ENCODE assay signal across 1 cellular context in the genomic region with DNA sequence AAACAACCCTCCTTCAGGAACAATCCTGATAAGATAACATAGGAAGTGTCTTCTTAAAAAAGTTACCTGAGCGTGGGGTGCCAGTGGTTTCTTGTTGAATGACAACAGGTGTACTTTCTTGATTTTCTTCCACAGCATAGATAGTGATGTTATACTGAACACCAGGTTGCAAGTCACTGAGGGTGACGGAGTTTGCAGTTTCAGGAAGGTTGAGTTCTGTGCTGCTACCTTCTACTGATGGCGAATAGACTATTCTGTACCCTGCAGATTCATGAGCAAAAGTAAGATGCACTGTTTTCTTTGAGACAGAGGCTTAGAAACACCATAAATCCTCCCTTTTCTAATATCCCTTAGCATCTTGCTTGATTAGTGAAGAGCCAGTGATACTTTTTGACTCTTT.
TF ChIP-seq lines count a peak whose summit lies in the region.

No MANE protein-coding gene starts in this region.

TF ChIP-seq in IMR-90, 13 proteins besides CTCF, POLR2A, EP300 and RAD21:
- TF ChIP-seq MAFK (IDR thresholded peaks at IDR 0.05; ENCODE audit: low read depth, low read length) (no peak), CEBPB (IDR thresholded peaks at IDR 0.05; ENCODE audit: low read depth, low read length) (no peak), MAZ (IDR thresholded peaks at IDR 0.05; ENCODE audit: borderline replicate concordance, low read depth, low read length) (no peak), CHD1 (IDR thresholded peaks at IDR 0.05; ENCODE audit: low read depth, low read length) (no peak)
- TF ChIP-seq, protein P1, sequence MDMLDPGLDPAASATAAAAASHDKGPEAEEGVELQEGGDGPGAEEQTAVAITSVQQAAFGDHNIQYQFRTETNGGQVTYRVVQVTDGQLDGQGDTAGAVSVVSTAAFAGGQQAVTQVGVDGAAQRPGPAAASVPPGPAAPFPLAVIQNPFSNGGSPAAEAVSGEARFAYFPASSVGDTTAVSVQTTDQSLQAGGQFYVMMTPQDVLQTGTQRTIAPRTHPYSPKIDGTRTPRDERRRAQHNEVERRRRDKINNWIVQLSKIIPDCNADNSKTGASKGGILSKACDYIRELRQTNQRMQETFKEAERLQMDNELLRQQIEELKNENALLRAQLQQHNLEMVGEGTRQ (IDR thresholded peaks at IDR 0.05; ENCODE audit: low read depth, low read length) = no peak
- TF ChIP-seq, protein P2, sequence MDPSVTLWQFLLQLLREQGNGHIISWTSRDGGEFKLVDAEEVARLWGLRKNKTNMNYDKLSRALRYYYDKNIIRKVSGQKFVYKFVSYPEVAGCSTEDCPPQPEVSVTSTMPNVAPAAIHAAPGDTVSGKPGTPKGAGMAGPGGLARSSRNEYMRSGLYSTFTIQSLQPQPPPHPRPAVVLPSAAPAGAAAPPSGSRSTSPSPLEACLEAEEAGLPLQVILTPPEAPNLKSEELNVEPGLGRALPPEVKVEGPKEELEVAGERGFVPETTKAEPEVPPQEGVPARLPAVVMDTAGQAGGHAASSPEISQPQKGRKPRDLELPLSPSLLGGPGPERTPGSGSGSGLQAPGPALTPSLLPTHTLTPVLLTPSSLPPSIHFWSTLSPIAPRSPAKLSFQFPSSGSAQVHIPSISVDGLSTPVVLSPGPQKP (IDR thresholded peaks at IDR 0.05; ENCODE audit: borderline replicate concordance, low read depth, low read length) = no peak
